8 cellular contexts compared by ENCODE assay signal in the genomic region with DNA sequence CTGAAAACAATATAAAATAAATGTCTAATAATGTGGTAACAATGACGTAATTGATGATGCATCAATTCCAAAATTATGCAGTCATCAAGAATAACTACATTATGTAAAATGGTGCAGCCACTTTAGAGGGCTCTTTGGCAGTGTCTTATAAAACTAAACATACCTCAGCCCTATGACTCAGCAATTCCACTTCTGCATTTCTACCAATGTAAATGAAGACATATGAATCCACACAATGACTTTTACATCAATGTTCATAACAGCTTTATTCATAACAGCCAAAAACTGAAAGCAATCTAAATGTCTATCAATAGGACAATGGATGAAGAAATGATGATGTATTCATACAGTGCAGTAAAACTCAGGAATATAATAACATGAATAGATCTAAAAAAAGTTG.
DNase-seq lines count a peak whose midpoint lies in the region; ATAC-seq and TF ChIP-seq lines count a peak whose summit lies in the region.

No MANE protein-coding gene starts in this region.

- H3K36me3 Mint-ChIP-seq in glutamatergic neuron (ENCODE audit: unreplicated experiment) = no peaks in the 10 kb centered on the region

- no peak overlapping the region for H3K4me3 ChIP-seq in right cardiac atrium (ENCODE audit: low read length)

- H3K27me3 Mint-ChIP-seq in glutamatergic neuron (ENCODE audit: unreplicated experiment) = no peaks in the 10 kb centered on the region

- peak; percentile 68 for ATAC-seq in GM18519 (IDR thresholded peaks at IDR 0.05; ENCODE audit: low FRiP score, unreplicated experiment)
- ATAC-seq in HG03439 (IDR thresholded peaks at IDR 0.05; ENCODE audit: unreplicated experiment) = peak; percentile 63
- no peak for ATAC-seq in right cardiac atrium

- intact Hi-C loops in right cardiac atrium (cut with DNase I) = no loop called here

- TF ChIP-seq CTCF in glutamatergic neuron (IDR thresholded peaks at IDR 0.05; ENCODE audit: partially characterized antibody, unreplicated experiment) = no peak

- H3K27ac ChIP-seq in right cardiac atrium (ENCODE audit: low read length) = no peak overlapping the region

- H3K4me3 Mint-ChIP-seq in glutamatergic neuron (ENCODE audit: unreplicated experiment) = no peak overlapping the region

- WGBS in right cardiac atrium = 44% methylated on average over 1 of the region's 1 CpG

- peaks cover 9% of the 10 kb centered on the region for H3K4me1 Mint-ChIP-seq in glutamatergic neuron (ENCODE audit: low read depth, unreplicated experiment)

- H3K4me1 ChIP-seq in right cardiac atrium (ENCODE audit: control insufficient read depth, insufficient read depth, low read length) = no peaks in the 10 kb centered on the region

- H3K9me3 ChIP-seq in right cardiac atrium (ENCODE audit: control insufficient read depth, low read length) = no peaks in the 10 kb centered on the region

- DNase-seq in SK-MEL-5 (ENCODE audit: low read depth, low spot score) (peak; percentile 28), iris pigment epithelial cell (ENCODE audit: low read depth) (peak; percentile 90), right cardiac atrium (no peak), glutamatergic neuron (no peak), activated gamma-delta T cell (lab: John Stamatoyannopoulos, UW) (no peak)
- DNase-seq in stimulated activated CD4-positive, alpha-beta T cell treated with anti-CD3 and anti-CD28 coated beads, Interleukin-4, amount 100 ng/mL, for 24 hours = no peak

- no peaks in the 10 kb centered on the region for H3K27me3 ChIP-seq in right cardiac atrium (ENCODE audit: control insufficient read depth, insufficient read depth)

- no peaks in the 10 kb centered on the region for H3K9me3 Mint-ChIP-seq in glutamatergic neuron (ENCODE audit: unreplicated experiment)

- no peak overlapping the region for H3K27ac Mint-ChIP-seq in glutamatergic neuron (ENCODE audit: unreplicated experiment)

- in situ Hi-C loops in SK-MEL-5 (cut with HindIII; ENCODE audit: low pct_unique_long_range_greater_than_20kb, low sequenced_read_pairs) = no loop called here

Comparison
In these comparisons a context has a peak if more than half of its experiments do, and no peak if none do; other contexts are left out.
1. ATAC-seq: peak in GM18519 (single experiment) and HG03439 (single experiment); none in right cardiac atrium (0 of 2).
2. DNase-seq: peak in SK-MEL-5 (single experiment) and iris pigment epithelial cell (single experiment); none in stimulated activated CD4-positive, alpha-beta T cell treated with anti-CD3 and anti-CD28 coated beads, Interleukin-4, amount 100 ng/mL, for 24 hours (single experiment), right cardiac atrium (0 of 3), glutamatergic neuron (single experiment) and activated gamma-delta T cell (single experiment).